ENCODE assay signal across 1 cellular context in the genomic region with DNA sequence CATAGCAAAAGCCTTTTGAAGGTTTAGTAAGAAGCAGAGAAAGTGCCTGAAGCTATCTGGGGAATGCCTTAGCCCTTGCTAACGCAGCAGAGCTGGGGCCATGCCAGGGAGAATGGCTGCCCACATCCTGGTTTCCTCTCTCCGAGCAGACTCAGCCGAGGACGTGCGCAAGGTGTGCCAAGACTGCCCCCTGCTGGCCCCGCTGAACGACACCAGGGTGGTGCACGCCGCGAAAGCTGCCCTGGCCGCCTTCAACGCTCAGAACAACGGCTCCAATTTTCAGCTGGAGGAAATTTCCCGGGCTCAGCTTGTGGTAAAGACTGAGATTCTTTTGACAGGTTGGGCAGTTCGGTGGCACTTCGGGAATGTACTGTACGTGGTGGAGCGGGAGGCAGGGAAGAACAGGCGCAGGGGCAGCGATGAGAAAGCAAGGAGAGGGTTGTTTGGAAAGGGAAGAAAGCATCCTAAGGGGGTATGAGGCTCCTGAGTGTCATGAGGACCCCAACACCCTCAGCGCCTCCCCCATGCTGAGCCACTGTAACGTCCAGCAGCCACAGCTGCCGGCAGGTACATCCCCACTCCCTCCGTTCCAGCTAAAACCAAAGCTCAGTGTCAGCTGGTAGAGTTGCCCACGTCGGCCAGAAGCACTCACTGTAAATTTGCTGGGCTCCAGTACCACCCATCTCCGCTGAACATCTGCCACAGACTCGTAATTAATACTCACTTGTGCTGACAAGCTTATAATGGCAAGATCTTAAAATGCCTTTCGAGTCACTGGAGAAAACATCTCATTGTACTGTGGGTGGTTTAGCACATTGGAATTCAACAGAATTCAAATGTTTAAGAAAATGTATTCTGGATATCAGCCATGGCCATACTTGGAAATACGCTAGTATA.
TF ChIP-seq lines count a peak whose summit lies in the region.

No MANE protein-coding gene starts in this region.

TF ChIP-seq in HepG2, 621 proteins besides CTCF, POLR2A, EP300 and RAD21 (continued from another document and continues in another):
- TF ChIP-seq KDM5B (CRISPR knock-in tag; IDR thresholded peaks at IDR 0.05; ENCODE audit: borderline replicate concordance) = 0 out of 2 replicates have a peak, but pooled peaks have one; percentile 33
- no peak for TF ChIP-seq NR2F6 (IDR thresholded peaks at IDR 0.05)
- no peak for TF ChIP-seq NR2F6 (CRISPR knock-in tag; IDR thresholded peaks at IDR 0.05)
- no peak for TF ChIP-seq ZFP82 (CRISPR knock-in tag; IDR thresholded peaks at IDR 0.05; ENCODE audit: borderline replicate concordance)
- TF ChIP-seq MAF1 (CRISPR knock-in tag; IDR thresholded peaks at IDR 0.05; ENCODE audit: borderline replicate concordance) = no peak
- TF ChIP-seq NR2F1 (CRISPR knock-in tag; IDR thresholded peaks at IDR 0.05) = no peak
- no peak for TF ChIP-seq ZKSCAN5 (CRISPR knock-in tag; IDR thresholded peaks at IDR 0.05)
- TF ChIP-seq MTA1 (CRISPR knock-in tag; IDR thresholded peaks at IDR 0.05; ENCODE audit: borderline replicate concordance) = no peak
- peak; percentile 50; the same call in 1 of the 2 replicates for TF ChIP-seq TBX2 (CRISPR knock-in tag; IDR thresholded peaks at IDR 0.05; ENCODE audit: borderline replicate concordance)
- TF ChIP-seq DMTF1 (CRISPR knock-in tag; IDR thresholded peaks at IDR 0.05) = no peak
- no peak for TF ChIP-seq TP53 (CRISPR knock-in tag; conservative IDR thresholded peaks at IDR 0.05)
- peak; percentile 55; the same call in 1 of the 2 replicates for TF ChIP-seq SMYD3 (CRISPR knock-in tag; IDR thresholded peaks at IDR 0.05)
- TF ChIP-seq HNRNPK (IDR thresholded peaks at IDR 0.05; ENCODE audit: low read depth, low read length, poor library complexity, severe bottlenecking) = no peak
- no peak for TF ChIP-seq ZNF83 (CRISPR knock-in tag; IDR thresholded peaks at IDR 0.05; ENCODE audit: borderline replicate concordance)
- no peak for TF ChIP-seq HHEX (CRISPR knock-in tag; IDR thresholded peaks at IDR 0.05)
- TF ChIP-seq, protein P1, sequence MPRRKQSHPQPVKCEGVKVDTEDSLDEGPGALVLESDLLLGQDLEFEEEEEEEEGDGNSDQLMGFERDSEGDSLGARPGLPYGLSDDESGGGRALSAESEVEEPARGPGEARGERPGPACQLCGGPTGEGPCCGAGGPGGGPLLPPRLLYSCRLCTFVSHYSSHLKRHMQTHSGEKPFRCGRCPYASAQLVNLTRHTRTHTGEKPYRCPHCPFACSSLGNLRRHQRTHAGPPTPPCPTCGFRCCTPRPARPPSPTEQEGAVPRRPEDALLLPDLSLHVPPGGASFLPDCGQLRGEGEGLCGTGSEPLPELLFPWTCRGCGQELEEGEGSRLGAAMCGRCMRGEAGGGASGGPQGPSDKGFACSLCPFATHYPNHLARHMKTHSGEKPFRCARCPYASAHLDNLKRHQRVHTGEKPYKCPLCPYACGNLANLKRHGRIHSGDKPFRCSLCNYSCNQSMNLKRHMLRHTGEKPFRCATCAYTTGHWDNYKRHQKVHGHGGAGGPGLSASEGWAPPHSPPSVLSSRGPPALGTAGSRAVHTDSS (CRISPR knock-in tag; conservative IDR thresholded peaks at IDR 0.05) = no peak
- TF ChIP-seq TCF12 (IDR thresholded peaks at IDR 0.05) = no peak
- no peak for TF ChIP-seq TCF12 (CRISPR knock-in tag; IDR thresholded peaks at IDR 0.05)
- no peak; the same call in 1 of the 2 replicates for TF ChIP-seq ZNF841 (CRISPR knock-in tag; IDR thresholded peaks at IDR 0.05; ENCODE audit: borderline replicate concordance)
- TF ChIP-seq ZEB1 (IDR thresholded peaks at IDR 0.05; ENCODE audit: insufficient replicate concordance, low read depth) = no peak
- no peak for TF ChIP-seq ZNF260 (CRISPR knock-in tag; IDR thresholded peaks at IDR 0.05; ENCODE audit: borderline replicate concordance, low read depth)
- no peak for TF ChIP-seq ZNF530 (CRISPR knock-in tag; IDR thresholded peaks at IDR 0.05; ENCODE audit: low read depth)
- TF ChIP-seq, protein P2, sequence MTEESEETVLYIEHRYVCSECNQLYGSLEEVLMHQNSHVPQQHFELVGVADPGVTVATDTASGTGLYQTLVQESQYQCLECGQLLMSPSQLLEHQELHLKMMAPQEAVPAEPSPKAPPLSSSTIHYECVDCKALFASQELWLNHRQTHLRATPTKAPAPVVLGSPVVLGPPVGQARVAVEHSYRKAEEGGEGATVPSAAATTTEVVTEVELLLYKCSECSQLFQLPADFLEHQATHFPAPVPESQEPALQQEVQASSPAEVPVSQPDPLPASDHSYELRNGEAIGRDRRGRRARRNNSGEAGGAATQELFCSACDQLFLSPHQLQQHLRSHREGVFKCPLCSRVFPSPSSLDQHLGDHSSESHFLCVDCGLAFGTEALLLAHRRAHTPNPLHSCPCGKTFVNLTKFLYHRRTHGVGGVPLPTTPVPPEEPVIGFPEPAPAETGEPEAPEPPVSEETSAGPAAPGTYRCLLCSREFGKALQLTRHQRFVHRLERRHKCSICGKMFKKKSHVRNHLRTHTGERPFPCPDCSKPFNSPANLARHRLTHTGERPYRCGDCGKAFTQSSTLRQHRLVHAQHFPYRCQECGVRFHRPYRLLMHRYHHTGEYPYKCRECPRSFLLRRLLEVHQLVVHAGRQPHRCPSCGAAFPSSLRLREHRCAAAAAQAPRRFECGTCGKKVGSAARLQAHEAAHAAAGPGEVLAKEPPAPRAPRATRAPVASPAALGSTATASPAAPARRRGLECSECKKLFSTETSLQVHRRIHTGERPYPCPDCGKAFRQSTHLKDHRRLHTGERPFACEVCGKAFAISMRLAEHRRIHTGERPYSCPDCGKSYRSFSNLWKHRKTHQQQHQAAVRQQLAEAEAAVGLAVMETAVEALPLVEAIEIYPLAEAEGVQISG (CRISPR knock-in tag; IDR thresholded peaks at IDR 0.05) = peak; percentile 6; the same call in 1 of the 2 replicates
- TF ChIP-seq ZNF30 (CRISPR knock-in tag; IDR thresholded peaks at IDR 0.05) = no peak
- TF ChIP-seq SUZ12 (IDR thresholded peaks at IDR 0.05; ENCODE audit: low read depth, low read length) = no peak
- no peak for TF ChIP-seq ZZZ3 (CRISPR knock-in tag; IDR thresholded peaks at IDR 0.05; ENCODE audit: borderline replicate concordance)
- TF ChIP-seq U2AF1 (optimal IDR thresholded peaks at IDR 0.05; ENCODE audit: low read depth, low read length) = no peak
- TF ChIP-seq ZNF160 (CRISPR knock-in tag; IDR thresholded peaks at IDR 0.05) = no peak
- no peak for TF ChIP-seq ZFP62 (CRISPR knock-in tag; IDR thresholded peaks at IDR 0.05)
- TF ChIP-seq ZNF367 (CRISPR knock-in tag; IDR thresholded peaks at IDR 0.05; ENCODE audit: borderline replicate concordance) = no peak
- TF ChIP-seq RARA (CRISPR knock-in tag; IDR thresholded peaks at IDR 0.05) = no peak
- peak; percentile 62; the same call in 1 of the 2 replicates for TF ChIP-seq ZNF639 (CRISPR knock-in tag; conservative IDR thresholded peaks at IDR 0.05)
- TF ChIP-seq ZNF879 (CRISPR knock-in tag; IDR thresholded peaks at IDR 0.05) = 0 out of 2 replicates have a peak, but pooled peaks have one; percentile 58
- peak; percentile 37; the same call in 1 of the 2 replicates for TF ChIP-seq ZNF788 (CRISPR knock-in tag; IDR thresholded peaks at IDR 0.05; ENCODE audit: borderline replicate concordance)
- no peak for TF ChIP-seq ZNF615 (CRISPR knock-in tag; IDR thresholded peaks at IDR 0.05; ENCODE audit: borderline replicate concordance)
- TF ChIP-seq ZSCAN9 (CRISPR knock-in tag; IDR thresholded peaks at IDR 0.05; ENCODE audit: borderline replicate concordance) = peak; percentile 49; the same call in 1 of the 2 replicates
- TF ChIP-seq THYN1 (CRISPR knock-in tag; IDR thresholded peaks at IDR 0.05; ENCODE audit: borderline replicate concordance, low read depth) = no peak
- TF ChIP-seq HNRNPL (IDR thresholded peaks at IDR 0.05; ENCODE audit: low read depth, low read length) = peak; percentile 93
- no peak for TF ChIP-seq ZMYM3 (CRISPR knock-in tag; IDR thresholded peaks at IDR 0.05)
- TF ChIP-seq SIN3A (IDR thresholded peaks at IDR 0.05; ENCODE audit: borderline replicate concordance, low read depth, low read length) = no peak
- TF ChIP-seq, protein P3, sequence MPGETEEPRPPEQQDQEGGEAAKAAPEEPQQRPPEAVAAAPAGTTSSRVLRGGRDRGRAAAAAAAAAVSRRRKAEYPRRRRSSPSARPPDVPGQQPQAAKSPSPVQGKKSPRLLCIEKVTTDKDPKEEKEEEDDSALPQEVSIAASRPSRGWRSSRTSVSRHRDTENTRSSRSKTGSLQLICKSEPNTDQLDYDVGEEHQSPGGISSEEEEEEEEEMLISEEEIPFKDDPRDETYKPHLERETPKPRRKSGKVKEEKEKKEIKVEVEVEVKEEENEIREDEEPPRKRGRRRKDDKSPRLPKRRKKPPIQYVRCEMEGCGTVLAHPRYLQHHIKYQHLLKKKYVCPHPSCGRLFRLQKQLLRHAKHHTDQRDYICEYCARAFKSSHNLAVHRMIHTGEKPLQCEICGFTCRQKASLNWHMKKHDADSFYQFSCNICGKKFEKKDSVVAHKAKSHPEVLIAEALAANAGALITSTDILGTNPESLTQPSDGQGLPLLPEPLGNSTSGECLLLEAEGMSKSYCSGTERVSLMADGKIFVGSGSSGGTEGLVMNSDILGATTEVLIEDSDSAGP (CRISPR knock-in tag; IDR thresholded peaks at IDR 0.05; ENCODE audit: borderline replicate concordance) = no peak; the same call in 1 of the 2 replicates
- TF ChIP-seq CBX2 (IDR thresholded peaks at IDR 0.05; ENCODE audit: low read depth, low read length) = no peak
- no peak; the same call in 1 of the 2 replicates for TF ChIP-seq CBX2 (CRISPR knock-in tag; IDR thresholded peaks at IDR 0.05; ENCODE audit: low read depth)
- TF ChIP-seq FOXC1 (CRISPR knock-in tag; IDR thresholded peaks at IDR 0.05; ENCODE audit: borderline replicate concordance) = no peak
- TF ChIP-seq IRF9 (CRISPR knock-in tag; IDR thresholded peaks at IDR 0.05; ENCODE audit: borderline replicate concordance) = 0 out of 2 replicates have a peak, but pooled peaks have one; percentile 15
- TF ChIP-seq ATF1 (CRISPR knock-in tag; IDR thresholded peaks at IDR 0.05) = no peak
- TF ChIP-seq MTF1 (CRISPR knock-in tag; IDR thresholded peaks at IDR 0.05) = no peak
- TF ChIP-seq PHF20 (CRISPR knock-in tag; IDR thresholded peaks at IDR 0.05) = no peak
- TF ChIP-seq, protein P4, sequence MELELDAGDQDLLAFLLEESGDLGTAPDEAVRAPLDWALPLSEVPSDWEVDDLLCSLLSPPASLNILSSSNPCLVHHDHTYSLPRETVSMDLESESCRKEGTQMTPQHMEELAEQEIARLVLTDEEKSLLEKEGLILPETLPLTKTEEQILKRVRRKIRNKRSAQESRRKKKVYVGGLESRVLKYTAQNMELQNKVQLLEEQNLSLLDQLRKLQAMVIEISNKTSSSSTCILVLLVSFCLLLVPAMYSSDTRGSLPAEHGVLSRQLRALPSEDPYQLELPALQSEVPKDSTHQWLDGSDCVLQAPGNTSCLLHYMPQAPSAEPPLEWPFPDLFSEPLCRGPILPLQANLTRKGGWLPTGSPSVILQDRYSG (CRISPR knock-in tag; IDR thresholded peaks at IDR 0.05) = no peak
- 0 out of 2 replicates have a peak, but pooled peaks have one; percentile 13 for TF ChIP-seq DPF2 (CRISPR knock-in tag; IDR thresholded peaks at IDR 0.05; ENCODE audit: borderline replicate concordance, low read depth)
- peak; percentile 40; the same call in 1 of the 2 replicates for TF ChIP-seq ZNF136 (CRISPR knock-in tag; IDR thresholded peaks at IDR 0.05; ENCODE audit: low read depth)
- TF ChIP-seq PHF5A (CRISPR knock-in tag; IDR thresholded peaks at IDR 0.05; ENCODE audit: low read depth, unreplicated experiment) = peak; percentile 51
- no peak for TF ChIP-seq ZNF619 (CRISPR knock-in tag; IDR thresholded peaks at IDR 0.05)
- TF ChIP-seq, protein P5, sequence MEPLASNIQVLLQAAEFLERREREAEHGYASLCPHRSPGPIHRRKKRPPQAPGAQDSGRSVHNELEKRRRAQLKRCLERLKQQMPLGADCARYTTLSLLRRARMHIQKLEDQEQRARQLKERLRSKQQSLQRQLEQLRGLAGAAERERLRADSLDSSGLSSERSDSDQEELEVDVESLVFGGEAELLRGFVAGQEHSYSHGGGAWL (CRISPR knock-in tag; IDR thresholded peaks at IDR 0.05) = no peak
- no peak for TF ChIP-seq TBP (CRISPR knock-in tag; IDR thresholded peaks at IDR 0.05)
- TF ChIP-seq PLSCR1 (CRISPR knock-in tag; IDR thresholded peaks at IDR 0.05; ENCODE audit: borderline replicate concordance) = no peak
- TF ChIP-seq NFIB (CRISPR knock-in tag; IDR thresholded peaks at IDR 0.05; ENCODE audit: borderline replicate concordance) = no peak
- no peak for TF ChIP-seq MTA3 (CRISPR knock-in tag; IDR thresholded peaks at IDR 0.05)
